8 cellular contexts compared by ENCODE assay signal in genomic region chr19:1864480-1865171, GRCh38. TPM values are rescaled to one million over a fixed set of nuclear protein-coding genes. Genes with fewer than 3 reads are reported as not detected.
A peak's percentile ranks its signal among the peaks of the same experiment; 100 is the strongest.
DNase-seq lines count a peak whose midpoint lies in the region; ATAC-seq and FAIRE-seq lines count a peak whose summit lies in the region.

No MANE protein-coding gene starts in this region.

- ATAC-seq in HG02852 (IDR thresholded peaks at IDR 0.05; ENCODE audit: unreplicated experiment): peak; percentile 31
- ATAC-seq in HG02623 (IDR thresholded peaks at IDR 0.05; ENCODE audit: unreplicated experiment): no peak

- H3K9ac ChIP-seq in NT2/D1 (ENCODE audit: insufficient read length, low read depth): peak overlapping the region; percentile 95

- peaks cover 6% of the 10 kb centered on the region for H3K36me3 ChIP-seq in NT2/D1 (ENCODE audit: insufficient read depth, insufficient read length, low read length)
- no peaks in the 10 kb centered on the region for H3K36me3 ChIP-seq in neuron (ENCODE audit: insufficient read depth, low read length)

- H3K9me3 ChIP-seq in NT2/D1 (ENCODE audit: insufficient read depth, low read length) (peaks cover 7% of the 10 kb centered on the region; the same call in 1 of the 2 replicates), neuron (ENCODE audit: low read length) (no peaks in the 10 kb centered on the region)

- H3K4me1 ChIP-seq in NT2/D1 (ENCODE audit: insufficient read depth, insufficient read length) (peaks cover 6% of the 10 kb centered on the region), neuron (ENCODE audit: insufficient read depth, low read length) (peaks cover 32% of the 10 kb centered on the region)

- no peak for FAIRE-seq in frontal cortex (lab: Jason Lieb, UNC)

- H2AFZ ChIP-seq in neuron (ENCODE audit: low read depth, low read length): peak overlapping the region; percentile 96

- H3K27me3 ChIP-seq in NT2/D1 (ENCODE audit: insufficient read depth, insufficient read length) (peaks cover 24% of the 10 kb centered on the region), neuron (ENCODE audit: insufficient read depth, low read length) (no peaks in the 10 kb centered on the region)

- H3K4me3 ChIP-seq in NT2/D1 (ENCODE audit: insufficient read length, low read depth): peak overlapping the region; percentile 77
- peak overlapping the region; percentile 83 for H3K4me3 ChIP-seq in neuron (ENCODE audit: low read length)

- peak; percentile 37 for DNase-seq in NCI-H2029 (lab: John Stamatoyannopoulos, UW)
- no peak for DNase-seq in NCI-H2029 treated with DMSO at 0.1 percent for 48 hours (lab: John Stamatoyannopoulos, UW)
- DNase-seq in NT2/D1 (ENCODE audit: low read depth, low spot score): no peak
- DNase-seq in activated naive CD4-positive, alpha-beta T cell treated with Interleukin-2 at 50 U/mL for 16 hours: peak; percentile 69
- DNase-seq in frontal cortex (ENCODE audit: low spot score in 2 of 2): peak; percentile 73 to 78

RNA-seq across cellular contexts. Expression of gene KLF16, which starts 1.2 kb away (rescaled TPM):
- 2.9 TPM for total RNA-seq in frontal cortex

RNA-seq across cellular contexts. Expression of gene REXO1, which starts 16.3 kb away (rescaled TPM):
- total RNA-seq in frontal cortex: 5.3 TPM

RNA-seq across cellular contexts. Expression of gene ABHD17A, which starts 20.7 kb away (rescaled TPM):
- total RNA-seq in frontal cortex: 42.0 TPM

RNA-seq across cellular contexts. Expression of gene ADAT3, which starts 40.6 kb away (rescaled TPM):
- total RNA-seq in frontal cortex: 1.2 TPM

RNA-seq across cellular contexts. Expression of gene SCAMP4, which starts 40.6 kb away (rescaled TPM):
- 11.4 TPM for total RNA-seq in frontal cortex

Comparison
In these comparisons a context has a peak if more than half of its experiments do, and no peak if none do; other contexts are left out.
1. DNase-seq: peak in NCI-H2029 (single experiment), activated naive CD4-positive, alpha-beta T cell treated with Interleukin-2 at 50 U/mL for 16 hours (single experiment) and frontal cortex (2 of 2); none in NCI-H2029 treated with DMSO at 0.1 percent for 48 hours (single experiment) and NT2/D1 (single experiment).